In genomic region chr7:101923276-101923985, GRCh38 we compare ENCODE assay signal across 12 cellular contexts.
DNase-seq lines count a peak whose midpoint lies in the region; ATAC-seq and TF ChIP-seq lines count a peak whose summit lies in the region.
"Had no signal": no experiment of that assay in that cellular context is flagged by ENCODE, and none has a peak within 500 bp of the region (broad histone marks: within the 10 kb centered on the region; RNA-seq: fewer than 3 reads in every experiment).

No MANE protein-coding gene starts in this region.

- peaks cover 32% of the 10 kb centered on the region for H3K4me1 Mint-ChIP-seq in Caco-2 (ENCODE audit: low read depth, unreplicated experiment)
- H3K4me1 Mint-ChIP-seq in progenitor cell of endocrine pancreas (ENCODE audit: low read depth): peaks cover 15% of the 10 kb centered on the region

- H3K27me3 Mint-ChIP-seq in Caco-2 (ENCODE audit: insufficient read depth, unreplicated experiment) (no peaks in the 10 kb centered on the region), progenitor cell of endocrine pancreas (no peaks in the 10 kb centered on the region)

- peak overlapping the region; percentile 51 for H3K4me3 Mint-ChIP-seq in Caco-2 (ENCODE audit: unreplicated experiment)
- no peak overlapping the region for H3K4me3 Mint-ChIP-seq in progenitor cell of endocrine pancreas (ENCODE audit: low read depth)

- TF ChIP-seq CTCF in Caco-2 (IDR thresholded peaks at IDR 0.05; ENCODE audit: insufficient read depth in 1 of 2, low read depth in 1 of 2, low read length in 1 of 2, severe bottlenecking in 1 of 2, unreplicated experiment in 1 of 2) (no peak), RWPE1 (conservative IDR thresholded peaks at IDR 0.05; ENCODE audit: low read depth) (no peak), heart right ventricle (IDR thresholded peaks at IDR 0.05) (no peak), progenitor cell of endocrine pancreas (IDR thresholded peaks at IDR 0.05; ENCODE audit: unreplicated experiment) (no peak), colonic mucosa (IDR thresholded peaks at IDR 0.05) (no peak)

- peaks cover 23% of the 10 kb centered on the region for H3K4me1 ChIP-seq in Caco-2
- H3K4me1 ChIP-seq in heart right ventricle: peaks cover 5 to 43% (median 33%) of the 10 kb centered on the region in 9 donors
- H3K4me1 ChIP-seq in colonic mucosa: no peaks in the 10 kb centered on the region

- H3K9me3 Mint-ChIP-seq in Caco-2 (ENCODE audit: unreplicated experiment) (no peaks in the 10 kb centered on the region), progenitor cell of endocrine pancreas (ENCODE audit: low read depth) (no peaks in the 10 kb centered on the region)

- H3K9ac ChIP-seq in colonic mucosa (ENCODE audit: low read depth in 2 of 2, low read length in 2 of 2): no peak overlapping the region

- H3K4me3 ChIP-seq in Caco-2 (ENCODE audit: low read depth, low read length): no peak overlapping the region
- H3K4me3 ChIP-seq in heart right ventricle: no peak overlapping the region
- H3K4me3 ChIP-seq in colonic mucosa: no peak overlapping the region

- H3K27ac Mint-ChIP-seq in Caco-2 (ENCODE audit: unreplicated experiment) (peak overlapping the region; percentile 96), progenitor cell of endocrine pancreas (peak overlapping the region; percentile 91)

- no TSS peak for BruUV-seq in Caco-2 (replicated peaks; lab: Mats Ljungman, UMichigan)

- H3K27me3 ChIP-seq in Caco-2 (replicated peaks; ENCODE audit: control insufficient read depth, insufficient read depth, low read length) (no peaks in the 10 kb centered on the region), heart right ventricle (no peaks in the 10 kb centered on the region), colonic mucosa (no peaks in the 10 kb centered on the region)

- 0 out of 2 replicates have a peak overlapping the region, but pooled peaks have one; percentile 1 for H3K27ac ChIP-seq in RWPE1
- peak overlapping the region; percentile 53 to 94 (median 73) for H3K27ac ChIP-seq in heart right ventricle
- no peak overlapping the region for H3K27ac ChIP-seq in colonic mucosa
- H3K27ac ChIP-seq: epithelial cell of prostate had no signal

- CTCF ChIA-PET in Caco-2 (lab: Charles Lee) (no interaction called here), RWPE1 (lab: Yijun Ruan, JAX) (interaction anchor here (0.7 kb wide), 1 partner anchor 199 kb away, joined by 3 read pairs; no protein-coding TSS in a partner anchor)

- 76 to 82% methylated on average over 19 of the region's 19 CpGs for WGBS in heart right ventricle, 2 donors

- peak in 1 of 8 donors; percentile 29 for ATAC-seq in heart right ventricle
- ATAC-seq in HG03460 (IDR thresholded peaks at IDR 0.05; ENCODE audit: unreplicated experiment): no peak

- H3K9me3 ChIP-seq in Caco-2: no peaks in the 10 kb centered on the region
- no peaks in the 10 kb centered on the region for H3K9me3 ChIP-seq in heart right ventricle
- no peaks in the 10 kb centered on the region for H3K9me3 ChIP-seq in colonic mucosa

- H3K36me3 Mint-ChIP-seq in Caco-2 (ENCODE audit: insufficient read depth, unreplicated experiment) (peaks cover 66% of the 10 kb centered on the region), progenitor cell of endocrine pancreas (ENCODE audit: insufficient read depth) (peaks cover 22% of the 10 kb centered on the region)

- POLR2A ChIA-PET in Caco-2 (lab: Charles Lee) (interaction anchor here (0.6 to 0.8 kb wide), 2 partner anchors 19 to 53 kb away, joined by 4 to 5 read pairs; no protein-coding TSS in a partner anchor), RWPE1 (lab: Yijun Ruan, JAX; ENCODE audit: low non-redundant PET) (no interaction called here)

- DNase-seq in Caco-2 (no peak), RWPE1 (ENCODE audit: low spot score) (no peak), heart right ventricle (no peak), progenitor cell of endocrine pancreas (ENCODE audit: low spot score, unreplicated experiment) (no peak), DMS153 treated with DMSO at 0.1 percent for 48 hours (lab: John Stamatoyannopoulos, UW; ENCODE audit: unreplicated experiment) (no peak), T1000 (lab: John Stamatoyannopoulos, UW) (no peak), colonic mucosa (no peak)
- DNase-seq: activated CD4-positive, alpha-beta T cell treated with anti-CD3 and anti-CD28 coated beads, Interleukin-2, amount 50 U/mL, for 4 hours; NCI-H1092; NCI-H526 treated with DMSO at 0.1 percent for 48 hours had no signal

- H3K36me3 ChIP-seq in Caco-2 (ENCODE audit: control insufficient read depth, insufficient read depth, low read length): no peaks in the 10 kb centered on the region; the same call in 1 of the 2 replicates
- peaks cover 0 to 20% (median under 1%) of the 10 kb centered on the region in 9 donors for H3K36me3 ChIP-seq in heart right ventricle
- no peaks in the 10 kb centered on the region for H3K36me3 ChIP-seq in colonic mucosa

- intact Hi-C loops in Caco-2 (cut with micrococcal nuclease; ENCODE audit: unreplicated experiment): loop anchor here (5.0 kb wide), 1 partner anchor 174 kb away; no protein-coding TSS in a partner anchor
- intact Hi-C loops in heart right ventricle (cut with DNase I): no loop called here
- intact Hi-C loops in colonic mucosa (cut with DNase I): no loop called here
